20 cellular contexts compared by ENCODE assay signal in the genomic region with DNA sequence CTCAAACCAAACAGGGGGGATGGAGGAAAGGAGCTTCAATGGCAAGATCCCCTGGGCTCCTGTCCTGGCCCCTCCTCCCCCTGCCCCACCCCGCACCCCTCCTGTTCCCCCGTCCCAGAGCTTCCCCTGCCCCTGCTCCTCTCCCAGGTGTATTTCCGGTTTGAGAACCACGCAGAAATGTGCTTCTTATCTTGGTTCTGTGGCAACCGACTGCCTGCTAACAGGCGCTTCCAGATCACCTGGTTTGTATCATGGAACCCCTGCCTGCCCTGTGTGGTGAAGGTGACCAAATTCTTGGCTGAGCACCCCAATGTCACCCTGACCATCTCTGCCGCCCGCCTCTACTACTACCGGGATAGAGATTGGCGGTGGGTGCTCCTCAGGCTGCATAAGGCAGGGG. TPM values are rescaled to one million over a fixed set of nuclear protein-coding genes. Genes with fewer than 3 reads are reported as not detected.
A peak's percentile ranks its signal among the peaks of the same experiment; 100 is the strongest.
DNase-seq lines count a peak whose midpoint lies in the region; ATAC-seq and FAIRE-seq lines count a peak whose summit lies in the region.
"Had no signal": no experiment of that assay in that cellular context is flagged by ENCODE, and none has a peak within 500 bp of the region (broad histone marks: within the 10 kb centered on the region; RNA-seq: fewer than 3 reads in every experiment).

No MANE protein-coding gene starts in this region.

- no peaks in the 10 kb centered on the region for H3K4me1 ChIP-seq in small intestine (ENCODE audit: control insufficient read depth in 2 of 2, insufficient read depth in 1 of 2, low read depth in 1 of 2, low read length in 1 of 2)

- H3K9me3 ChIP-seq in small intestine (ENCODE audit: control insufficient read depth, low read depth), result no peaks in the 10 kb centered on the region
- H3K9me3 ChIP-seq: thyroid gland had no signal

- H3K27ac Mint-ChIP-seq in T-cell, result peak overlapping the region; percentile 89 to 90
- peak overlapping the region; percentile 43 to 83 for H3K27ac Mint-ChIP-seq in natural killer cell treated with Interleukin-12 subunit alpha and Interleukin-12 subunit beta and Interleukin-15 and Interleukin-18, amount 100 ng/mL, for 72 hours
- H3K27ac Mint-ChIP-seq: progenitor cell of endocrine pancreas had no signal

- POLR2A ChIA-PET in T-cell (lab: Charles Lee), result no interaction called here

- WGBS in small intestine, 3 donors, result 58 to 79% (median 67%) methylated on average over 10 of the region's 10 CpGs

- FAIRE-seq in small intestine (lab: Jason Lieb, UNC), result no peak
- FAIRE-seq: colon, HepG2 had no signal

- H3K4me3 ChIP-seq in small intestine (ENCODE audit: low read depth in 1 of 2, low read length in 2 of 2), result no peak overlapping the region
- H3K4me3 ChIP-seq: thyroid gland had no signal

- DNase-seq in activated T-cell treated with anti-CD3 and anti-CD28 coated beads, Interleukin-2, amount 50 U/mL, for 4 hours, result no peak
- no peak for DNase-seq in activated T-cell treated with anti-CD3 and anti-CD28 coated beads for 4 hours
- DNase-seq in T-cell, result peak in 9 of 34 experiments; percentile 8 to 33 (median 18)
- peak; percentile 68 for DNase-seq in activated effector memory CD4-positive, alpha-beta T cell treated with anti-CD3 and anti-CD28 coated beads, Interleukin-2, amount 50 U/mL, for 16 hours
- DNase-seq in natural killer cell treated with Interleukin-12 subunit alpha and Interleukin-12 subunit beta and Interleukin-15 and Interleukin-18, amount 100 ng/mL, for 72 hours (ENCODE audit: low spot score), result no peak
- no peak for DNase-seq in AG08395 (ENCODE audit: low spot score)
- DNase-seq in small intestine, result no peak
- DNase-seq in T-helper 9 cell, result no peak
- DNase-seq: activated gamma-delta T cell treated with Interleukin-2 at 50 U/mL for 16 hours; DMS53; left colon; mesenchymal stem cell; NCI-H1417; NCI-H526; stimulated activated naive B cell treated with anti-CD40 and anti-IgM and Interleukin-4, amounts not matched to agents 10 μg/mL and 1 μg/mL and 100 μg/mL, for 72 hours; thyroid gland had no signal

- no peaks in the 10 kb centered on the region for H3K36me3 ChIP-seq in small intestine (ENCODE audit: control insufficient read depth in 2 of 2, insufficient read depth in 2 of 2, low read length in 2 of 2)
- H3K36me3 ChIP-seq: thyroid gland had no signal

- no peak overlapping the region for H3K27ac ChIP-seq in small intestine (ENCODE audit: low read depth in 1 of 2, low read length in 1 of 2)
- H3K27ac ChIP-seq: thyroid gland had no signal

- no peaks in the 10 kb centered on the region for H3K27me3 Mint-ChIP-seq in activated T-cell treated with anti-CD3 and anti-CD28 coated beads, Interleukin-2, amount 50 U/mL, for 4 hours (ENCODE audit: low read depth)
- H3K27me3 Mint-ChIP-seq in T-cell, result no peaks in the 10 kb centered on the region
- H3K27me3 Mint-ChIP-seq in natural killer cell treated with Interleukin-12 subunit alpha and Interleukin-12 subunit beta and Interleukin-15 and Interleukin-18, amount 100 ng/mL, for 72 hours, result no peaks in the 10 kb centered on the region
- H3K27me3 Mint-ChIP-seq: stimulated activated naive B cell treated with anti-CD40 and anti-IgM and Interleukin-4, amounts not matched to agents 10 μg/mL and 1 μg/mL and 100 μg/mL, for 72 hours had no signal

- CTCF ChIA-PET in T-cell (lab: Charles Lee), result interaction anchor here (0.6 kb wide), 2 partner anchors 24 to 293 kb away, joined by 3 read pairs; no protein-coding TSS in a partner anchor

- H3K9me3 Mint-ChIP-seq in activated T-cell treated with anti-CD3 and anti-CD28 coated beads, Interleukin-2, amount 50 U/mL, for 4 hours, result no peaks in the 10 kb centered on the region
- H3K9me3 Mint-ChIP-seq in T-cell, result no peaks in the 10 kb centered on the region
- H3K9me3 Mint-ChIP-seq in natural killer cell treated with Interleukin-12 subunit alpha and Interleukin-12 subunit beta and Interleukin-15 and Interleukin-18, amount 100 ng/mL, for 72 hours, result no peaks in the 10 kb centered on the region
- H3K9me3 Mint-ChIP-seq: stimulated activated naive B cell treated with anti-CD40 and anti-IgM and Interleukin-4, amounts not matched to agents 10 μg/mL and 1 μg/mL and 100 μg/mL, for 72 hours had no signal

- peaks cover 50% of the 10 kb centered on the region for H3K4me1 Mint-ChIP-seq in activated T-cell treated with anti-CD3 and anti-CD28 coated beads, Interleukin-2, amount 50 U/mL, for 4 hours (ENCODE audit: low read depth)
- peaks cover 48 to 59% (median 57%) of the 10 kb centered on the region in 3 donors for H3K4me1 Mint-ChIP-seq in T-cell
- peaks cover 25 to 39% of the 10 kb centered on the region in 2 donors for H3K4me1 Mint-ChIP-seq in natural killer cell treated with Interleukin-12 subunit alpha and Interleukin-12 subunit beta and Interleukin-15 and Interleukin-18, amount 100 ng/mL, for 72 hours (ENCODE audit: low read depth in 2 of 2)

- no peak for ATAC-seq in activated T-cell treated with anti-CD3 and anti-CD28 coated beads, Interleukin-2, amount 50 U/mL, for 4 hours
- ATAC-seq in T-cell (replicated peaks in 1 of 4), result peak in 2 of 4 experiments; percentile 9 to 29
- ATAC-seq in natural killer cell treated with Interleukin-12 subunit alpha and Interleukin-12 subunit beta and Interleukin-15 and Interleukin-18, amount 100 ng/mL, for 72 hours, result no peak
- ATAC-seq: HepG2; left colon; stimulated activated naive B cell treated with anti-CD40 and anti-IgM and Interleukin-4, amounts not matched to agents 10 μg/mL and 1 μg/mL and 100 μg/mL, for 72 hours had no signal

- peak overlapping the region; percentile 57 for H3K4me3 Mint-ChIP-seq in activated T-cell treated with anti-CD3 and anti-CD28 coated beads, Interleukin-2, amount 50 U/mL, for 4 hours
- peak overlapping the region; percentile 31 to 61 (median 46) for H3K4me3 Mint-ChIP-seq in T-cell
- H3K4me3 Mint-ChIP-seq in natural killer cell treated with Interleukin-12 subunit alpha and Interleukin-12 subunit beta and Interleukin-15 and Interleukin-18, amount 100 ng/mL, for 72 hours, result no peak overlapping the region
- H3K4me3 Mint-ChIP-seq: stimulated activated naive B cell treated with anti-CD40 and anti-IgM and Interleukin-4, amounts not matched to agents 10 μg/mL and 1 μg/mL and 100 μg/mL, for 72 hours had no signal

- H3K36me3 Mint-ChIP-seq in activated T-cell treated with anti-CD3 and anti-CD28 coated beads, Interleukin-2, amount 50 U/mL, for 4 hours (ENCODE audit: insufficient read depth), result peaks cover 18% of the 10 kb centered on the region
- H3K36me3 Mint-ChIP-seq in T-cell, result peaks cover 16% of the 10 kb centered on the region
- peaks cover 4% of the 10 kb centered on the region for H3K36me3 Mint-ChIP-seq in natural killer cell treated with Interleukin-12 subunit alpha and Interleukin-12 subunit beta and Interleukin-15 and Interleukin-18, amount 100 ng/mL, for 72 hours

- no peaks in the 10 kb centered on the region for H3K27me3 ChIP-seq in small intestine (ENCODE audit: control insufficient read depth in 2 of 2, insufficient read depth in 2 of 2, low read length in 2 of 2)
- H3K27me3 ChIP-seq: thyroid gland had no signal

RNA-seq across cellular contexts. Expression of gene APOBEC3D, which starts 4.0 kb away (rescaled TPM):
- total RNA-seq in activated T-cell treated with anti-CD3 and anti-CD28 coated beads, Interleukin-2, amount 50 U/mL, for 4 hours, result 10 to 100 TPM; 14.3 to 19.4 (median 18.3) TPM
- 10 to 100 TPM; 17.1 to 27.2 (median 24.4) TPM for total RNA-seq in T-cell
- total RNA-seq in natural killer cell treated with Interleukin-12 subunit alpha and Interleukin-12 subunit beta and Interleukin-15 and Interleukin-18, amount 100 ng/mL, for 72 hours, result 10 to 100 TPM; 37.6 to 40.1 TPM
- 1 to 10 TPM in 2 of 3 donors, not detected in 1; 1.1 to 2.9 TPM for polyA plus RNA-seq in small intestine
- polyA plus RNA-seq: neural cell had no signal

RNA-seq across cellular contexts. Expression of gene APOBEC3C, which starts 10.9 kb away (rescaled TPM):
- 10 to 100 TPM; 33.6 to 53.7 (median 51.2) TPM for total RNA-seq in activated T-cell treated with anti-CD3 and anti-CD28 coated beads, Interleukin-2, amount 50 U/mL, for 4 hours
- total RNA-seq in T-cell, result 10 to 100 TPM; 32.9 to 61.7 (median 52.1) TPM
- total RNA-seq in natural killer cell treated with Interleukin-12 subunit alpha and Interleukin-12 subunit beta and Interleukin-15 and Interleukin-18, amount 100 ng/mL, for 72 hours, result 100 to 1,000 TPM in 1 of 2 donors, 10 to 100 TPM in 1; 78.5 to 103 TPM
- 10 to 100 TPM in 1 of 3 donors, 1 to 10 TPM in 2; 2.2 to 14.1 (median 8.4) TPM for polyA plus RNA-seq in small intestine
- polyA plus RNA-seq: neural cell had no signal

RNA-seq across cellular contexts. Expression of gene APOBEC3F, which starts 15.7 kb away (rescaled TPM):
- 10 to 100 TPM in 1 of 3 donors, 1 to 10 TPM in 2; 8.3 to 12.3 (median 8.7) TPM for total RNA-seq in activated T-cell treated with anti-CD3 and anti-CD28 coated beads, Interleukin-2, amount 50 U/mL, for 4 hours
- total RNA-seq in T-cell, result 10 to 100 TPM; 14.3 to 29.1 (median 18.5) TPM
- total RNA-seq in natural killer cell treated with Interleukin-12 subunit alpha and Interleukin-12 subunit beta and Interleukin-15 and Interleukin-18, amount 100 ng/mL, for 72 hours, result 10 to 100 TPM; 21.7 to 31.6 TPM
- 1 to 10 TPM; 3.4 to 4.4 (median 3.8) TPM for polyA plus RNA-seq in small intestine
- polyA plus RNA-seq: neural cell had no signal

RNA-seq across cellular contexts. Expression of gene APOBEC3B, which starts 42.8 kb away (rescaled TPM):
- 1 to 10 TPM; 1.1 to 2.1 (median 1.2) TPM for total RNA-seq in activated T-cell treated with anti-CD3 and anti-CD28 coated beads, Interleukin-2, amount 50 U/mL, for 4 hours
- 1 to 10 TPM; 1.4 to 2.4 (median 1.9) TPM for total RNA-seq in T-cell
- total RNA-seq in natural killer cell treated with Interleukin-12 subunit alpha and Interleukin-12 subunit beta and Interleukin-15 and Interleukin-18, amount 100 ng/mL, for 72 hours, result 10 to 100 TPM in 1 of 2 donors, under 1 TPM in 1; 0.64 to 12.4 TPM
- polyA plus RNA-seq in small intestine, result 1 to 10 TPM; 3.6 to 5.8 (median 5.7) TPM
- polyA plus RNA-seq: neural cell had no signal

RNA-seq across cellular contexts. Expression of gene APOBEC3G, which starts 52.2 kb away (rescaled TPM):
- 10 to 100 TPM; 23.4 to 51.5 (median 39.1) TPM for total RNA-seq in activated T-cell treated with anti-CD3 and anti-CD28 coated beads, Interleukin-2, amount 50 U/mL, for 4 hours
- total RNA-seq in T-cell, result 10 to 100 TPM; 29.7 to 71.3 (median 62.7) TPM
- 100 to 1,000 TPM; 105 to 169 TPM for total RNA-seq in natural killer cell treated with Interleukin-12 subunit alpha and Interleukin-12 subunit beta and Interleukin-15 and Interleukin-18, amount 100 ng/mL, for 72 hours
- polyA plus RNA-seq in small intestine, result 1 to 10 TPM; 1.3 to 8.0 (median 7.0) TPM
- polyA plus RNA-seq: neural cell had no signal
